21 cellular contexts compared by ENCODE assay signal in the genomic region with DNA sequence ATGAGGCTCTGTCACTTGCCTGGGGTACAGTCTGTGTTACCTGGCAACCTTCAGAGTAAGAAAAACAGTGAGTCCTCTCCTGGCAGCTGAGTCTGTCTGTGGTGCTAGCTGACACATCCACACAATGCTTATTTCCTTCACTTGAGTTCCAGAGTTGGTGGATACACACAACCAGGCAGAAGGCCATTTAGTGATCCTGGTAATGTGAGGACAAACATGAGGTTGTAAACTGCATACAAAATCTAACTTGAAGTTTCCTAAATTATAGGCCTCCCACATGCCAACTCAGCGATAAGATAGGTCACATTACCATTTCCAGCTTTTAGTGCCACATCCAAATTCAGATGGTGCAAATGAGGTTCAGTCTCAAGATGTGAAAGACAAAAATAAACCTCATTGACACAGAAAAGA.
A peak's percentile ranks its signal among the peaks of the same experiment; 100 is the strongest.
DNase-seq lines count a peak whose midpoint lies in the region; ATAC-seq and TF ChIP-seq lines count a peak whose summit lies in the region.
"Had no signal": no experiment of that assay in that cellular context is flagged by ENCODE, and none has a peak within 500 bp of the region (broad histone marks: within the 10 kb centered on the region; RNA-seq: fewer than 3 reads in every experiment).

No MANE protein-coding gene starts in this region.

- peak overlapping the region in 1 of 2 experiments; percentile 31 for H3K23ac ChIP-seq in mesenchymal stem cell (ENCODE audit: low read length in 2 of 2)

- H3K36me3 ChIP-seq in MG63 (no peaks in the 10 kb centered on the region), mesenchymal stem cell (ENCODE audit: control insufficient read depth in 1 of 2, insufficient read depth in 2 of 2, low read depth in 1 of 2, low read length in 2 of 2) (peaks cover 3 to 57% of the 10 kb centered on the region in 2 experiments), smooth muscle cell (ENCODE audit: low read depth) (no peaks in the 10 kb centered on the region)

- no peak overlapping the region for H4K91ac ChIP-seq in mesenchymal stem cell (ENCODE audit: low read length)

- H2BK120ac ChIP-seq in mesenchymal stem cell (ENCODE audit: low read depth, low read length): no peak overlapping the region

- H3K79me1 ChIP-seq in mesenchymal stem cell (replicated peaks; ENCODE audit: low read length, poor library complexity, severe bottlenecking): peaks cover 2% of the 10 kb centered on the region

- H3K27ac ChIP-seq in foreskin keratinocyte (no peak overlapping the region), mesenchymal stem cell (ENCODE audit: low read length, poor library complexity, severe bottlenecking) (no peak overlapping the region), smooth muscle cell (ENCODE audit: low read depth) (no peak overlapping the region)
- H3K27ac ChIP-seq: ascending aorta, WERI-Rb-1 had no signal

- no peaks in the 10 kb centered on the region for H4K20me1 ChIP-seq in smooth muscle cell (ENCODE audit: low read depth)

- H3K14ac ChIP-seq in mesenchymal stem cell (ENCODE audit: low read length in 2 of 2): no peak overlapping the region

- ATAC-seq in foreskin keratinocyte: peak; percentile 73
- no peak for ATAC-seq in HG02588 (IDR thresholded peaks at IDR 0.05; ENCODE audit: unreplicated experiment)
- ATAC-seq: activated CD8-positive, alpha-beta memory T cell treated with anti-CD3 and anti-CD28 coated beads, Interleukin-2, amount 10 ng/mL, durations not matched to agents 7 days and 5 days; naive thymus-derived CD4-positive, alpha-beta T cell had no signal

- H3K4ac ChIP-seq in mesenchymal stem cell (ENCODE audit: low read depth in 1 of 2, low read length in 2 of 2): no peak overlapping the region

- peak overlapping the region in 1 of 2 experiments; percentile 3 for H2BK12ac ChIP-seq in mesenchymal stem cell (ENCODE audit: low read length in 2 of 2)

- H3K79me2 ChIP-seq in smooth muscle cell (ENCODE audit: low read depth): no peaks in the 10 kb centered on the region

- no peak overlapping the region for H2BK5ac ChIP-seq in mesenchymal stem cell (ENCODE audit: low read depth, low read length, poor library complexity, severe bottlenecking)

- H3K18ac ChIP-seq in mesenchymal stem cell (ENCODE audit: low read depth in 1 of 2, low read length in 2 of 2): no peak overlapping the region

- WGBS in mesenchymal stem cell: no CpG with 5 or more reads among the region's 1 CpG
- 97% methylated on average over 1 of the region's 1 CpG for WGBS in smooth muscle cell (ENCODE audit: low lambda C conversion rate)

- no peak overlapping the region for H3K4me2 ChIP-seq in mesenchymal stem cell (ENCODE audit: low read length, poor library complexity, severe bottlenecking)
- no peak overlapping the region for H3K4me2 ChIP-seq in smooth muscle cell

- H2AFZ ChIP-seq in mesenchymal stem cell (ENCODE audit: low read depth, low read length): no peak overlapping the region
- H2AFZ ChIP-seq in smooth muscle cell (ENCODE audit: low read depth): no peak overlapping the region

- H3K4me3 ChIP-seq in MG63: no peak overlapping the region
- H3K4me3 ChIP-seq in mesenchymal stem cell (ENCODE audit: insufficient read depth in 1 of 2, low read depth in 1 of 2, low read length in 2 of 2): no peak overlapping the region
- no peak overlapping the region for H3K4me3 ChIP-seq in smooth muscle cell
- H3K4me3 ChIP-seq: ascending aorta had no signal

- H3K9ac ChIP-seq in mesenchymal stem cell (ENCODE audit: low read length): peak overlapping the region; percentile 5
- H3K9ac ChIP-seq in smooth muscle cell (ENCODE audit: low read depth): no peak overlapping the region

- H4K8ac ChIP-seq in mesenchymal stem cell (ENCODE audit: low read length): no peak overlapping the region

- H3K4me1 ChIP-seq in foreskin keratinocyte (no peaks in the 10 kb centered on the region), mesenchymal stem cell (ENCODE audit: control insufficient read depth, insufficient read depth, low read depth, low read length) (no peaks in the 10 kb centered on the region), smooth muscle cell (ENCODE audit: low read depth) (no peaks in the 10 kb centered on the region)
- H3K4me1 ChIP-seq: ascending aorta had no signal

- H2AK5ac ChIP-seq in mesenchymal stem cell (ENCODE audit: low read length, severe bottlenecking): no peak overlapping the region

- H2BK15ac ChIP-seq in mesenchymal stem cell (ENCODE audit: low read depth, poor library complexity, severe bottlenecking): no peak overlapping the region

- H3F3A ChIP-seq in smooth muscle cell (ENCODE audit: low read depth): no peaks in the 10 kb centered on the region

- H3K9me3 ChIP-seq in MG63 (no peaks in the 10 kb centered on the region), mesenchymal stem cell (ENCODE audit: control insufficient read depth, low read length) (no peaks in the 10 kb centered on the region), smooth muscle cell (replicated peaks; ENCODE audit: low read depth) (no peaks in the 10 kb centered on the region)
- H3K9me3 ChIP-seq: ascending aorta had no signal

- H3K27me3 ChIP-seq in MG63 (no peaks in the 10 kb centered on the region), foreskin keratinocyte (no peaks in the 10 kb centered on the region), mesenchymal stem cell (ENCODE audit: control insufficient read depth in 1 of 2, insufficient read depth in 1 of 2, low read length in 2 of 2) (no peaks in the 10 kb centered on the region), smooth muscle cell (ENCODE audit: low read depth) (no peaks in the 10 kb centered on the region)
- H3K27me3 ChIP-seq: ascending aorta had no signal

- TF ChIP-seq CTCF in foreskin keratinocyte (conservative IDR thresholded peaks at IDR 0.05): no peak
- TF ChIP-seq CTCF in smooth muscle cell (IDR thresholded peaks at IDR 0.05; ENCODE audit: borderline replicate concordance, insufficient read depth, poor library complexity, severe bottlenecking): no peak

- DNase-seq in AG20443 (ENCODE audit: low spot score): peak; percentile 17
- peak; percentile 15 for DNase-seq in MG63
- no peak for DNase-seq in foreskin keratinocyte
- no peak for DNase-seq in mesenchymal stem cell
- no peak for DNase-seq in LoVo (ENCODE audit: low spot score)
- no peak for DNase-seq in cerebellar nuclear complex (lab: John Stamatoyannopoulos, UW)
- DNase-seq in smooth muscle cell (lab: John Stamatoyannopoulos, UW; ENCODE audit: unreplicated experiment): no peak
- DNase-seq: activated CD4-positive, alpha-beta T cell treated with anti-CD3 and anti-CD28 coated beads, Interleukin-2, amount 10 ng/mL, durations not matched to agents 7 days and 5 days; activated CD8-positive, alpha-beta memory T cell treated with anti-CD3 and anti-CD28 coated beads, Interleukin-2, amount 10 ng/mL, durations not matched to agents 7 days and 5 days; effector CD4-positive, alpha-beta T cell; EL; foreskin melanocyte; naive thymus-derived CD4-positive, alpha-beta T cell; NCI-H187 treated with DMSO at 0.1 percent for 48 hours; NCI-H2227 treated with DMSO at 0.1 percent for 48 hours; SIG-M5; stimulated activated CD4-positive, alpha-beta T cell treated with anti-CD3 and anti-CD28 coated beads, Interleukin-1b, Interleukin-23, amount 100 ng/mL, for 48 hours; substantia nigra; WERI-Rb-1 had no signal

Comparison
In these comparisons a context has a peak if more than half of its experiments do, and no peak if none do; other contexts are left out.
1. DNase-seq: peak in AG20443 (single experiment) and MG63 (single experiment); none in foreskin keratinocyte (0 of 2), mesenchymal stem cell (single experiment), LoVo (single experiment), cerebellar nuclear complex (0 of 2) and smooth muscle cell (single experiment).